1 cellular context compared by ENCODE assay signal in genomic region chr4:3557081-3557480, GRCh38.
TF ChIP-seq lines count a peak whose summit lies in the region.
"Not testable (repeated sequence)": the region's sequence is repeated elsewhere in the genome, so short reads cannot be mapped to it uniquely, and the experiment has no call there.

No MANE protein-coding gene starts in this region.

TF ChIP-seq in HepG2, 621 proteins besides CTCF, POLR2A, EP300 and RAD21 (continues in another document):
- 0 out of 2 replicates have a peak, but pooled peaks have one; percentile 57 for TF ChIP-seq ZNF83 (CRISPR knock-in tag; IDR thresholded peaks at IDR 0.05; ENCODE audit: borderline replicate concordance)
- TF ChIP-seq TARDBP (CRISPR knock-in tag; IDR thresholded peaks at IDR 0.05) = peak; percentile 33; the same call in 1 of the 2 replicates
- peak; percentile 82 for TF ChIP-seq SALL1 (CRISPR knock-in tag; IDR thresholded peaks at IDR 0.05)
- peak; percentile 33; the same call in 1 of the 2 replicates for TF ChIP-seq KDM6A (CRISPR knock-in tag; IDR thresholded peaks at IDR 0.05; ENCODE audit: low read depth)
- TF ChIP-seq GATAD2A (CRISPR knock-in tag; IDR thresholded peaks at IDR 0.05) = peak; percentile 88
- 0 out of 2 replicates have a peak, but pooled peaks have one; percentile 39 for TF ChIP-seq PITX1 (CRISPR knock-in tag; IDR thresholded peaks at IDR 0.05)
- 0 out of 2 replicates have a peak, but pooled peaks have one; percentile 56 for TF ChIP-seq ZNF749 (CRISPR knock-in tag; IDR thresholded peaks at IDR 0.05; ENCODE audit: borderline replicate concordance)
- TF ChIP-seq SOX6 (IDR thresholded peaks at IDR 0.05); MAZ (IDR thresholded peaks at IDR 0.05; ENCODE audit: borderline replicate concordance, low read depth, low read length): not testable (repeated sequence)
- peak; percentile 69 for TF ChIP-seq SOX6 (CRISPR knock-in tag; IDR thresholded peaks at IDR 0.05)
- peak; percentile 58; the same call in 1 of the 2 replicates for TF ChIP-seq ZHX1 (CRISPR knock-in tag; IDR thresholded peaks at IDR 0.05; ENCODE audit: low read depth)
- peak; percentile 87 for TF ChIP-seq BCL6 (CRISPR knock-in tag; IDR thresholded peaks at IDR 0.05)
- TF ChIP-seq HDAC1 (CRISPR knock-in tag; IDR thresholded peaks at IDR 0.05) = peak; percentile 56; the same call in 1 of the 2 replicates
- TF ChIP-seq ARID4A (CRISPR knock-in tag; IDR thresholded peaks at IDR 0.05; ENCODE audit: borderline replicate concordance) = peak; percentile 47; the same call in 1 of the 2 replicates
- TF ChIP-seq ARID5B (CRISPR knock-in tag; IDR thresholded peaks at IDR 0.05) = peak; percentile 82
- peak; percentile 87 for TF ChIP-seq NR2F6 (IDR thresholded peaks at IDR 0.05)
- TF ChIP-seq NR2F6 (CRISPR knock-in tag; IDR thresholded peaks at IDR 0.05) = peak; percentile 92
- 0 out of 2 replicates have a peak, but pooled peaks have one; percentile 69 for TF ChIP-seq MAZ (CRISPR knock-in tag; IDR thresholded peaks at IDR 0.05; ENCODE audit: low read depth)
- peak; percentile 39; the same call in 1 of the 2 replicates for TF ChIP-seq BHLHE40 (IDR thresholded peaks at IDR 0.05; ENCODE audit: low read length)
- peak; percentile 78; the same call in 1 of the 2 replicates for TF ChIP-seq MTA1 (CRISPR knock-in tag; IDR thresholded peaks at IDR 0.05; ENCODE audit: borderline replicate concordance)
- 0 out of 2 replicates have a peak, but pooled peaks have one; percentile 37 for TF ChIP-seq NCOR1 (IDR thresholded peaks at IDR 0.05; ENCODE audit: borderline replicate concordance, low read length)
- TF ChIP-seq ZBTB26 (CRISPR knock-in tag; IDR thresholded peaks at IDR 0.05; ENCODE audit: borderline replicate concordance) = peak; percentile 98
- TF ChIP-seq ZNF331 (CRISPR knock-in tag; IDR thresholded peaks at IDR 0.05) = 0 out of 2 replicates have a peak, but pooled peaks have one; percentile 41
- TF ChIP-seq ZBTB37 (CRISPR knock-in tag; IDR thresholded peaks at IDR 0.05) = peak; percentile 78
- peak; percentile 60 for TF ChIP-seq MNT (IDR thresholded peaks at IDR 0.05)
- peak; percentile 87 for TF ChIP-seq CEBPB (IDR thresholded peaks at IDR 0.05; ENCODE audit: borderline replicate concordance, low read depth, low read length)
- TF ChIP-seq FOXP4 (CRISPR knock-in tag; IDR thresholded peaks at IDR 0.05) = 0 out of 2 replicates have a peak, but pooled peaks have one; percentile 14
- TF ChIP-seq TFAP4 (IDR thresholded peaks at IDR 0.05; ENCODE audit: borderline replicate concordance, low read depth) = peak; percentile 49; the same call in 1 of the 2 replicates
- peak; percentile 42; the same call in 1 of the 2 replicates for TF ChIP-seq ZNF746 (CRISPR knock-in tag; IDR thresholded peaks at IDR 0.05)
- TF ChIP-seq ZNF281 (CRISPR knock-in tag; IDR thresholded peaks at IDR 0.05; ENCODE audit: borderline replicate concordance) = peak; percentile 44; the same call in 1 of the 2 replicates
- TF ChIP-seq ATF4 (CRISPR knock-in tag; IDR thresholded peaks at IDR 0.05) = 0 out of 4 replicates have a peak, but pooled peaks of 1 of the 2 experiments have one; percentile 33
